ENCODE assay signal across 1 cellular context in the genomic region with DNA sequence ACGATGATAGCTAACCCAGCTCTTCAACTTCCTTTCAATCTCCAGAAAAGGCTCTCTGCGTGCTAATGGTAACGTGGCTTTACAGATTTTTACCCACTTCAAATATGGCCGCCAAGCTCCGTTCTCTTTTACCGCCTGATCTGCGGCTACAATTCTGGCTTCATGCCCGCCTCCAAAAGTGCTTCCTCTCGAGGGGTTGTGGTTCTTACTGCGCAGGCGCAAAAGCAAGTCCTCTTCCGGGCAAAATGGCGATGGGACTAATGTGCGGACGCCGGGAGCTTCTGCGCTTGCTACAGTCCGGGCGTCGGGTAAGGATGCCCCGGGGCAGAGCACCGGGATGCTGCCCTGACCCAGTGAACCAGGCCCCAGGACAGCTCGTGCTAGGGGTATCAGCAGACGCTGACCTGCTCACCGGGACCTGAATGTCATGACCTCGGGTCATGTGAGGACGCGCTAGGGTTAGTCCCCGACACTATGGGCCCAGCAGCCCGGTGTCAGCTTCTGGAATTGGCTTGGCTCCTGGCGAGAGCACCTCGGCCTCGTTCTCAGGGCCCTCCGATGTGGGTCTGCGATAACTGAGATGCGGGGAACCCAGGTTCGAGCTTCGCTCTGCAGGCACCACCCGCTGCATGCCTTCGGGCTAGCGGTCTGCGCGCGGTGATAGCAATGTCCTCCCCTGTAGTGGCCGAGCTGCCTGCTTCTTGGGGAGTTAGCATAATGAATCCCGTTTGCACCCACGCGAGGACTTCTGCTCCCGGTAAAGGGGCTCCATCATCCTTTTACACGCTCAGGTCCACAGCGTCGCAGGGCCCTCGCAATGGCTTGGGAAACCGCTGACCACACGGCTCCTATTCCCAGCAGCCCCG.
TF ChIP-seq lines count a peak whose summit lies in the region.

A gene (plus strand): TSS at position 232 of the 866 bp plus-strand sequence. CDS start 14 bp downstream, at position 246.

TF ChIP-seq in HepG2, 621 proteins besides CTCF, POLR2A, EP300 and RAD21 (continued from another document and continues in another):
- TF ChIP-seq, protein P1, sequence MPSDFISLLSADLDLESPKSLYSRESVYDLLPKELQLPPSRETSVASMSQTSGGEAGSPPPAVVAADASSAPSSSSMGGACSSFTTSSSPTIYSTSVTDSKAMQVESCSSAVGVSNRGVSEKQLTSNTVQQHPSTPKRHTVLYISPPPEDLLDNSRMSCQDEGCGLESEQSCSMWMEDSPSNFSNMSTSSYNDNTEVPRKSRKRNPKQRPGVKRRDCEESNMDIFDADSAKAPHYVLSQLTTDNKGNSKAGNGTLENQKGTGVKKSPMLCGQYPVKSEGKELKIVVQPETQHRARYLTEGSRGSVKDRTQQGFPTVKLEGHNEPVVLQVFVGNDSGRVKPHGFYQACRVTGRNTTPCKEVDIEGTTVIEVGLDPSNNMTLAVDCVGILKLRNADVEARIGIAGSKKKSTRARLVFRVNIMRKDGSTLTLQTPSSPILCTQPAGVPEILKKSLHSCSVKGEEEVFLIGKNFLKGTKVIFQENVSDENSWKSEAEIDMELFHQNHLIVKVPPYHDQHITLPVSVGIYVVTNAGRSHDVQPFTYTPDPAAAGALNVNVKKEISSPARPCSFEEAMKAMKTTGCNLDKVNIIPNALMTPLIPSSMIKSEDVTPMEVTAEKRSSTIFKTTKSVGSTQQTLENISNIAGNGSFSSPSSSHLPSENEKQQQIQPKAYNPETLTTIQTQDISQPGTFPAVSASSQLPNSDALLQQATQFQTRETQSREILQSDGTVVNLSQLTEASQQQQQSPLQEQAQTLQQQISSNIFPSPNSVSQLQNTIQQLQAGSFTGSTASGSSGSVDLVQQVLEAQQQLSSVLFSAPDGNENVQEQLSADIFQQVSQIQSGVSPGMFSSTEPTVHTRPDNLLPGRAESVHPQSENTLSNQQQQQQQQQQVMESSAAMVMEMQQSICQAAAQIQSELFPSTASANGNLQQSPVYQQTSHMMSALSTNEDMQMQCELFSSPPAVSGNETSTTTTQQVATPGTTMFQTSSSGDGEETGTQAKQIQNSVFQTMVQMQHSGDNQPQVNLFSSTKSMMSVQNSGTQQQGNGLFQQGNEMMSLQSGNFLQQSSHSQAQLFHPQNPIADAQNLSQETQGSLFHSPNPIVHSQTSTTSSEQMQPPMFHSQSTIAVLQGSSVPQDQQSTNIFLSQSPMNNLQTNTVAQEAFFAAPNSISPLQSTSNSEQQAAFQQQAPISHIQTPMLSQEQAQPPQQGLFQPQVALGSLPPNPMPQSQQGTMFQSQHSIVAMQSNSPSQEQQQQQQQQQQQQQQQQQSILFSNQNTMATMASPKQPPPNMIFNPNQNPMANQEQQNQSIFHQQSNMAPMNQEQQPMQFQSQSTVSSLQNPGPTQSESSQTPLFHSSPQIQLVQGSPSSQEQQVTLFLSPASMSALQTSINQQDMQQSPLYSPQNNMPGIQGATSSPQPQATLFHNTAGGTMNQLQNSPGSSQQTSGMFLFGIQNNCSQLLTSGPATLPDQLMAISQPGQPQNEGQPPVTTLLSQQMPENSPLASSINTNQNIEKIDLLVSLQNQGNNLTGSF (CRISPR knock-in tag; IDR thresholded peaks at IDR 0.05): peak; percentile 94
- TF ChIP-seq, protein P2, sequence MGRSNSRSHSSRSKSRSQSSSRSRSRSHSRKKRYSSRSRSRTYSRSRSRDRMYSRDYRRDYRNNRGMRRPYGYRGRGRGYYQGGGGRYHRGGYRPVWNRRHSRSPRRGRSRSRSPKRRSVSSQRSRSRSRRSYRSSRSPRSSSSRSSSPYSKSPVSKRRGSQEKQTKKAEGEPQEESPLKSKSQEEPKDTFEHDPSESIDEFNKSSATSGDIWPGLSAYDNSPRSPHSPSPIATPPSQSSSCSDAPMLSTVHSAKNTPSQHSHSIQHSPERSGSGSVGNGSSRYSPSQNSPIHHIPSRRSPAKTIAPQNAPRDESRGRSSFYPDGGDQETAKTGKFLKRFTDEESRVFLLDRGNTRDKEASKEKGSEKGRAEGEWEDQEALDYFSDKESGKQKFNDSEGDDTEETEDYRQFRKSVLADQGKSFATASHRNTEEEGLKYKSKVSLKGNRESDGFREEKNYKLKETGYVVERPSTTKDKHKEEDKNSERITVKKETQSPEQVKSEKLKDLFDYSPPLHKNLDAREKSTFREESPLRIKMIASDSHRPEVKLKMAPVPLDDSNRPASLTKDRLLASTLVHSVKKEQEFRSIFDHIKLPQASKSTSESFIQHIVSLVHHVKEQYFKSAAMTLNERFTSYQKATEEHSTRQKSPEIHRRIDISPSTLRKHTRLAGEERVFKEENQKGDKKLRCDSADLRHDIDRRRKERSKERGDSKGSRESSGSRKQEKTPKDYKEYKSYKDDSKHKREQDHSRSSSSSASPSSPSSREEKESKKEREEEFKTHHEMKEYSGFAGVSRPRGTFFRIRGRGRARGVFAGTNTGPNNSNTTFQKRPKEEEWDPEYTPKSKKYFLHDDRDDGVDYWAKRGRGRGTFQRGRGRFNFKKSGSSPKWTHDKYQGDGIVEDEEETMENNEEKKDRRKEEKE (IDR thresholded peaks at IDR 0.05): no peak
- TF ChIP-seq RARA (CRISPR knock-in tag; IDR thresholded peaks at IDR 0.05) (peak; percentile 59), ZFP90 (CRISPR knock-in tag; IDR thresholded peaks at IDR 0.05; ENCODE audit: borderline replicate concordance) (peak; percentile 90), MED13 (CRISPR knock-in tag; IDR thresholded peaks at IDR 0.05) (peak; percentile 13), MXD4 (CRISPR knock-in tag; IDR thresholded peaks at IDR 0.05) (peak; percentile 97), ZNF558 (CRISPR knock-in tag; IDR thresholded peaks at IDR 0.05; ENCODE audit: borderline replicate concordance) (peak; percentile 97), ZNF205 (CRISPR knock-in tag; IDR thresholded peaks at IDR 0.05) (peak; percentile 89), ZNF333 (CRISPR knock-in tag; IDR thresholded peaks at IDR 0.05; ENCODE audit: borderline replicate concordance) (peak; percentile 99; the same call in 1 of the 2 replicates), ZNF572 (CRISPR knock-in tag; IDR thresholded peaks at IDR 0.05) (peak; percentile 91), NCOA5 (CRISPR knock-in tag; IDR thresholded peaks at IDR 0.05) (no peak), ZNF253 (CRISPR knock-in tag; IDR thresholded peaks at IDR 0.05; ENCODE audit: borderline replicate concordance) (peak; percentile 96), ZNF670 (CRISPR knock-in tag; IDR thresholded peaks at IDR 0.05; ENCODE audit: borderline replicate concordance) (peak; percentile 100), ZMYM4 (CRISPR knock-in tag; IDR thresholded peaks at IDR 0.05) (peak; percentile 99), ZNF207 (IDR thresholded peaks at IDR 0.05; ENCODE audit: borderline replicate concordance) (no peak), ZFY (CRISPR knock-in tag; IDR thresholded peaks at IDR 0.05) (peak; percentile 95), ZBTB20 (CRISPR knock-in tag; IDR thresholded peaks at IDR 0.05; ENCODE audit: borderline replicate concordance, low read depth) (peak; percentile 97), TCF7 (IDR thresholded peaks at IDR 0.05; ENCODE audit: low read depth) (no peak)
- TF ChIP-seq, protein P3, sequence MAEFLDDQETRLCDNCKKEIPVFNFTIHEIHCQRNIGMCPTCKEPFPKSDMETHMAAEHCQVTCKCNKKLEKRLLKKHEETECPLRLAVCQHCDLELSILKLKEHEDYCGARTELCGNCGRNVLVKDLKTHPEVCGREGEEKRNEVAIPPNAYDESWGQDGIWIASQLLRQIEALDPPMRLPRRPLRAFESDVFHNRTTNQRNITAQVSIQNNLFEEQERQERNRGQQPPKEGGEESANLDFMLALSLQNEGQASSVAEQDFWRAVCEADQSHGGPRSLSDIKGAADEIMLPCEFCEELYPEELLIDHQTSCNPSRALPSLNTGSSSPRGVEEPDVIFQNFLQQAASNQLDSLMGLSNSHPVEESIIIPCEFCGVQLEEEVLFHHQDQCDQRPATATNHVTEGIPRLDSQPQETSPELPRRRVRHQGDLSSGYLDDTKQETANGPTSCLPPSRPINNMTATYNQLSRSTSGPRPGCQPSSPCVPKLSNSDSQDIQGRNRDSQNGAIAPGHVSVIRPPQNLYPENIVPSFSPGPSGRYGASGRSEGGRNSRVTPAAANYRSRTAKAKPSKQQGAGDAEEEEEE (CRISPR knock-in tag; IDR thresholded peaks at IDR 0.05; ENCODE audit: borderline replicate concordance): peak; percentile 42; the same call in 1 of the 2 replicates
- TF ChIP-seq, protein P4, sequence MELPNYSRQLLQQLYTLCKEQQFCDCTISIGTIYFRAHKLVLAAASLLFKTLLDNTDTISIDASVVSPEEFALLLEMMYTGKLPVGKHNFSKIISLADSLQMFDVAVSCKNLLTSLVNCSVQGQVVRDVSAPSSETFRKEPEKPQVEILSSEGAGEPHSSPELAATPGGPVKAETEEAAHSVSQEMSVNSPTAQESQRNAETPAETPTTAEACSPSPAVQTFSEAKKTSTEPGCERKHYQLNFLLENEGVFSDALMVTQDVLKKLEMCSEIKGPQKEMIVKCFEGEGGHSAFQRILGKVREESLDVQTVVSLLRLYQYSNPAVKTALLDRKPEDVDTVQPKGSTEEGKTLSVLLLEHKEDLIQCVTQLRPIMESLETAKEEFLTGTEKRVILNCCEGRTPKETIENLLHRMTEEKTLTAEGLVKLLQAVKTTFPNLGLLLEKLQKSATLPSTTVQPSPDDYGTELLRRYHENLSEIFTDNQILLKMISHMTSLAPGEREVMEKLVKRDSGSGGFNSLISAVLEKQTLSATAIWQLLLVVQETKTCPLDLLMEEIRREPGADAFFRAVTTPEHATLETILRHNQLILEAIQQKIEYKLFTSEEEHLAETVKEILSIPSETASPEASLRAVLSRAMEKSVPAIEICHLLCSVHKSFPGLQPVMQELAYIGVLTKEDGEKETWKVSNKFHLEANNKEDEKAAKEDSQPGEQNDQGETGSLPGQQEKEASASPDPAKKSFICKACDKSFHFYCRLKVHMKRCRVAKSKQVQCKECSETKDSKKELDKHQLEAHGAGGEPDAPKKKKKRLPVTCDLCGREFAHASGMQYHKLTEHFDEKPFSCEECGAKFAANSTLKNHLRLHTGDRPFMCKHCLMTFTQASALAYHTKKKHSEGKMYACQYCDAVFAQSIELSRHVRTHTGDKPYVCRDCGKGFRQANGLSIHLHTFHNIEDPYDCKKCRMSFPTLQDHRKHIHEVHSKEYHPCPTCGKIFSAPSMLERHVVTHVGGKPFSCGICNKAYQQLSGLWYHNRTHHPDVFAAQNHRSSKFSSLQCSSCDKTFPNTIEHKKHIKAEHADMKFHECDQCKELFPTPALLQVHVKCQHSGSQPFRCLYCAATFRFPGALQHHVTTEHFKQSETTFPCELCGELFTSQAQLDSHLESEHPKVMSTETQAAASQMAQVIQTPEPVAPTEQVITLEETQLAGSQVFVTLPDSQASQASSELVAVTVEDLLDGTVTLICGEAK (IDR thresholded peaks at IDR 0.05): no peak
- TF ChIP-seq, protein P4 (CRISPR knock-in tag; IDR thresholded peaks at IDR 0.05): peak; percentile 95
- TF ChIP-seq, protein P5, sequence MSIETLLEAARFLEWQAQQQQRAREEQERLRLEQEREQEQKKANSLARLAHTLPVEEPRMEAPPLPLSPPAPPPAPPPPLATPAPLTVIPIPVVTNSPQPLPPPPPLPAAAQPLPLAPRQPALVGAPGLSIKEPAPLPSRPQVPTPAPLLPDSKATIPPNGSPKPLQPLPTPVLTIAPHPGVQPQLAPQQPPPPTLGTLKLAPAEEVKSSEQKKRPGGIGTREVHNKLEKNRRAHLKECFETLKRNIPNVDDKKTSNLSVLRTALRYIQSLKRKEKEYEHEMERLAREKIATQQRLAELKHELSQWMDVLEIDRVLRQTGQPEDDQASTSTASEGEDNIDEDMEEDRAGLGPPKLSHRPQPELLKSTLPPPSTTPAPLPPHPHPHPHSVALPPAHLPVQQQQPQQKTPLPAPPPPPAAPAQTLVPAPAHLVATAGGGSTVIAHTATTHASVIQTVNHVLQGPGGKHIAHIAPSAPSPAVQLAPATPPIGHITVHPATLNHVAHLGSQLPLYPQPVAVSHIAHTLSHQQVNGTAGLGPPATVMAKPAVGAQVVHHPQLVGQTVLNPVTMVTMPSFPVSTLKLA (IDR thresholded peaks at IDR 0.05): no peak
- TF ChIP-seq, protein P6, sequence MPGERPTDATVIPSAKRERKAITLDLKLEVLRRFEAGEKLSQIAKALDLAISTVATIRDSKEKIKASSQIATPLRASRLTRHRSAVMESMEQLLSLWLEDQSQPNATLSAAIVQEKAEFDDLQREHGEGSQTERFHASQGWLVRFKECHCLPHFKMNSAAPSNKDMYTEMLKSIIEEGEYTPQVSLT (CRISPR knock-in tag; IDR thresholded peaks at IDR 0.05; ENCODE audit: borderline replicate concordance, low read depth): peak; percentile 40
- TF ChIP-seq, protein P7, sequence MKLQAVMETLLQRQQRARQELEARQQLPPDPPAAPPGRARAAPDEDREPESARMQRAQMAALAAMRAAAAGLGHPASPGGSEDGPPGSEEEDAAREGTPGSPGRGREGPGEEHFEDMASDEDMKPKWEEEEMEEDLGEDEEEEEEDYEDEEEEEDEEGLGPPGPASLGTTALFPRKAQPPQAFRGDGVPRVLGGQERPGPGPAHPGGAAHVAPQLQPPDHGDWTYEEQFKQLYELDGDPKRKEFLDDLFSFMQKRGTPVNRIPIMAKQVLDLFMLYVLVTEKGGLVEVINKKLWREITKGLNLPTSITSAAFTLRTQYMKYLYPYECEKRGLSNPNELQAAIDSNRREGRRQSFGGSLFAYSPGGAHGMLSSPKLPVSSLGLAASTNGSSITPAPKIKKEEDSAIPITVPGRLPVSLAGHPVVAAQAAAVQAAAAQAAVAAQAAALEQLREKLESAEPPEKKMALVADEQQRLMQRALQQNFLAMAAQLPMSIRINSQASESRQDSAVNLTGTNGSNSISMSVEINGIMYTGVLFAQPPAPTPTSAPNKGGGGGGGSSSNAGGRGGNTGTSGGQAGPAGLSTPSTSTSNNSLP (IDR thresholded peaks at IDR 0.05; ENCODE audit: low read depth, low read length): peak; percentile 10; the same call in 1 of the 2 replicates
- TF ChIP-seq, protein P8, sequence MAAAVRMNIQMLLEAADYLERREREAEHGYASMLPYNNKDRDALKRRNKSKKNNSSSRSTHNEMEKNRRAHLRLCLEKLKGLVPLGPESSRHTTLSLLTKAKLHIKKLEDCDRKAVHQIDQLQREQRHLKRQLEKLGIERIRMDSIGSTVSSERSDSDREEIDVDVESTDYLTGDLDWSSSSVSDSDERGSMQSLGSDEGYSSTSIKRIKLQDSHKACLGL (CRISPR knock-in tag; IDR thresholded peaks at IDR 0.05): peak; percentile 98
